ENCODE assay signal across 25 cellular contexts in genomic region chr4:149248191-149248590, GRCh38.
"Had no signal": no experiment of that assay in that cellular context is flagged by ENCODE, and none has a peak within 500 bp of the region (broad histone marks: within the 10 kb centered on the region; RNA-seq: fewer than 3 reads in every experiment).

No MANE protein-coding gene starts in this region.

- H3K27me3 Mint-ChIP-seq: IgD-negative memory B cell had no signal

- H3K4me1 ChIP-seq: SJSA1 had no signal

- H3K4me2 ChIP-seq: KMS-11 had no signal

- H3K36me3 Mint-ChIP-seq: IgD-negative memory B cell had no signal

- DNase-seq: Kasumi-1, MV-4-11, NCI-H1092, NCI-H1105 treated with DMSO at 0.1 percent for 48 hours, NCI-H1417 treated with DMSO at 0.1 percent for 48 hours, NCI-H146, NCI-H1694 treated with DMSO at 0.1 percent for 48 hours, NCI-H1930, NCI-H2081 treated with DMSO at 0.1 percent for 48 hours, NCI-H2171, NCI-H226, NCI-H446, NCI-H510A, NCI-H524 treated with DMSO at 0.1 percent for 48 hours, NCI-H69, NCI-H774, Right ventricle myocardium superior, RPMI8226, SIG-M5 had no signal

- H3K9me3 ChIP-seq: SJSA1 had no signal

- H3K4me3 Mint-ChIP-seq: IgD-negative memory B cell had no signal

- H3K27me3 ChIP-seq: SJSA1 had no signal

- H3K27ac Mint-ChIP-seq: IgD-negative memory B cell had no signal

- H3K27ac ChIP-seq: KMS-11, SJSA1, SK-N-MC had no signal

- H3K9ac ChIP-seq: KMS-11 had no signal

- H3K36me3 ChIP-seq: SJSA1 had no signal

- ATAC-seq: HepG2, K562 had no signal

- H3K4me1 Mint-ChIP-seq: IgD-negative memory B cell had no signal

- H3K4me3 ChIP-seq: K562, SJSA1, SK-N-MC had no signal
